Comparison of ENCODE assay signal across 1 cellular context in the genomic region with DNA sequence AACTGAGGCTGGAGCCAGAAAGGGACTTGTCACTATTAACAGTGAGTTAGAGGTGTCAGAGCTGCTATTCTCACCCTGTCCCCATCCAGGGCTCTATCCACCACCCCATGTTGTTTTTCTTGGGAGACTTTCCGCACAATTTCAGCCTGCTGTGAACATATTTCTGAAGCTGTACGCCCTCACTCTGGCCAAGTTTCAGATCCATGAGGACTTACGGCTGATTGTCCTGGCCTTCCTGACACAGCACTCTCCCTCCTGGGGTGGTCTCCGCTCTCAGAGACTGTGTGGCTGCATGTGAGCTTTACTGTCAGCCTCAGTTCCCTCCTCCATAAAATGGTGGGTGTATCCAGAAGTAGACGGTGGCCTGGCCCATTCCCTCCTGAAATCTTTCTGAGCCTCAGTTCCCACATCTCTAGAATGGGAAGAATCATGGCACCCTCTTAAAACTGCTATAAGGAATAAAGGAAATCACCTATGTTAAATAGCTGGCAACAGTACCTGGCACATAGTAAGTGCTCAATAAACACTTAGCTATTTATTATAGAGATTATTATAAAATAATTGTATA.
TF ChIP-seq lines count a peak whose summit lies in the region.

No MANE protein-coding gene starts in this region.

TF ChIP-seq in K562, 482 proteins besides CTCF, POLR2A, EP300 and RAD21:
- no peak for TF ChIP-seq KAT8 (IDR thresholded peaks at IDR 0.05; ENCODE audit: low read depth)
- 0 out of 4 replicates have a peak, but pooled peaks of 1 of the 2 experiments have one; percentile 38 for TF ChIP-seq KDM1A (IDR thresholded peaks at IDR 0.05)
- TF ChIP-seq PRMT5 (CRISPR knock-in tag; IDR thresholded peaks at IDR 0.05), result no peak
- no peak for TF ChIP-seq HNRNPK (IDR thresholded peaks at IDR 0.05; ENCODE audit: low read depth, low read length, poor library complexity, severe bottlenecking)
- TF ChIP-seq ELF4 (CRISPR knock-in tag; IDR thresholded peaks at IDR 0.05), result no peak
- no peak for TF ChIP-seq SP2 (IDR thresholded peaks at IDR 0.05; ENCODE audit: extremely low read depth, low read depth, low read length, poor library complexity, severe bottlenecking)
- 0 out of 2 replicates have a peak, but pooled peaks have one; percentile 42 for TF ChIP-seq BCOR (IDR thresholded peaks at IDR 0.05)
- peak; percentile 75 for TF ChIP-seq RBM25 (IDR thresholded peaks at IDR 0.05; ENCODE audit: low read depth, low read length, severe bottlenecking)
- no peak for TF ChIP-seq CXXC5 (CRISPR knock-in tag; IDR thresholded peaks at IDR 0.05)
- no peak for TF ChIP-seq RBM17 (IDR thresholded peaks at IDR 0.05; ENCODE audit: borderline replicate concordance, low read depth, low read length)
TF ChIP-seq in K562: peak in this region for 3.
